In the genomic region with DNA sequence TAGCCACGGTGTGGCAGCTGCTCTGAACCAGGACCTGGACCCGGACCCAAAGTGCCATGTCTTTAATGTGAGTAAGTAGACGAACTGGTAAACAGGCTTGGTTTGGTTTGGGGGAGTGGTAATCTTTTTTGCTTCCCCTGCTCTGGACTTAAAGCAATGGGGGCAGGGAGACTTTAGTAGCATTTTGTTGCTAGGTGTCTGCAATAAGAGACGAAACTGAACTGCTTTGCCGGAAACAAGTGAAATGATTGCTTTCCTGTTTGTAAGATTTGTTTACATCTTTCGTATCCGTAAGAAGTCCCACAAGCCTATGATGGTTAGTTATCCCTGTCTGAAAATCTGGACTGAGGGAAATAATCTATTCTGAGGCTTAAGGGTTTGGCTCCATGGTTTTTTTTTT, we compare ENCODE assay signal across 1 cellular context.
TF ChIP-seq lines count a peak whose summit lies in the region.

No MANE protein-coding gene starts in this region.

TF ChIP-seq in K562, 482 proteins besides CTCF, POLR2A, EP300 and RAD21:
- TF ChIP-seq, protein P1, sequence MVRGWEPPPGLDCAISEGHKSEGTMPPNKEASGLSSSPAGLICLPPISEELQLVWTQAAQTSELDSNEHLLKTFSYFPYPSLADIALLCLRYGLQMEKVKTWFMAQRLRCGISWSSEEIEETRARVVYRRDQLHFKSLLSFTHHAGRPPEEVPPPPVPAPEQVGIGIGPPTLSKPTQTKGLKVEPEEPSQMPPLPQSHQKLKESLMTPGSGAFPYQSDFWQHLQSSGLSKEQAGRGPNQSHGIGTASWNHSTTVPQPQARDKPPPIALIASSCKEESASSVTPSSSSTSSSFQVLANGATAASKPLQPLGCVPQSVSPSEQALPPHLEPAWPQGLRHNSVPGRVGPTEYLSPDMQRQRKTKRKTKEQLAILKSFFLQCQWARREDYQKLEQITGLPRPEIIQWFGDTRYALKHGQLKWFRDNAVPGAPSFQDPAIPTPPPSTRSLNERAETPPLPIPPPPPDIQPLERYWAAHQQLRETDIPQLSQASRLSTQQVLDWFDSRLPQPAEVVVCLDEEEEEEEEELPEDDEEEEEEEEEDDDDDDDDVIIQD (CRISPR knock-in tag; IDR thresholded peaks at IDR 0.05): no peak
- TF ChIP-seq ZNF184 (CRISPR knock-in tag; IDR thresholded peaks at IDR 0.05) (no peak), ETV1 (tag; conservative IDR thresholded peaks at IDR 0.05; ENCODE audit: low read depth) (peak; percentile 35)
- TF ChIP-seq, protein P2, sequence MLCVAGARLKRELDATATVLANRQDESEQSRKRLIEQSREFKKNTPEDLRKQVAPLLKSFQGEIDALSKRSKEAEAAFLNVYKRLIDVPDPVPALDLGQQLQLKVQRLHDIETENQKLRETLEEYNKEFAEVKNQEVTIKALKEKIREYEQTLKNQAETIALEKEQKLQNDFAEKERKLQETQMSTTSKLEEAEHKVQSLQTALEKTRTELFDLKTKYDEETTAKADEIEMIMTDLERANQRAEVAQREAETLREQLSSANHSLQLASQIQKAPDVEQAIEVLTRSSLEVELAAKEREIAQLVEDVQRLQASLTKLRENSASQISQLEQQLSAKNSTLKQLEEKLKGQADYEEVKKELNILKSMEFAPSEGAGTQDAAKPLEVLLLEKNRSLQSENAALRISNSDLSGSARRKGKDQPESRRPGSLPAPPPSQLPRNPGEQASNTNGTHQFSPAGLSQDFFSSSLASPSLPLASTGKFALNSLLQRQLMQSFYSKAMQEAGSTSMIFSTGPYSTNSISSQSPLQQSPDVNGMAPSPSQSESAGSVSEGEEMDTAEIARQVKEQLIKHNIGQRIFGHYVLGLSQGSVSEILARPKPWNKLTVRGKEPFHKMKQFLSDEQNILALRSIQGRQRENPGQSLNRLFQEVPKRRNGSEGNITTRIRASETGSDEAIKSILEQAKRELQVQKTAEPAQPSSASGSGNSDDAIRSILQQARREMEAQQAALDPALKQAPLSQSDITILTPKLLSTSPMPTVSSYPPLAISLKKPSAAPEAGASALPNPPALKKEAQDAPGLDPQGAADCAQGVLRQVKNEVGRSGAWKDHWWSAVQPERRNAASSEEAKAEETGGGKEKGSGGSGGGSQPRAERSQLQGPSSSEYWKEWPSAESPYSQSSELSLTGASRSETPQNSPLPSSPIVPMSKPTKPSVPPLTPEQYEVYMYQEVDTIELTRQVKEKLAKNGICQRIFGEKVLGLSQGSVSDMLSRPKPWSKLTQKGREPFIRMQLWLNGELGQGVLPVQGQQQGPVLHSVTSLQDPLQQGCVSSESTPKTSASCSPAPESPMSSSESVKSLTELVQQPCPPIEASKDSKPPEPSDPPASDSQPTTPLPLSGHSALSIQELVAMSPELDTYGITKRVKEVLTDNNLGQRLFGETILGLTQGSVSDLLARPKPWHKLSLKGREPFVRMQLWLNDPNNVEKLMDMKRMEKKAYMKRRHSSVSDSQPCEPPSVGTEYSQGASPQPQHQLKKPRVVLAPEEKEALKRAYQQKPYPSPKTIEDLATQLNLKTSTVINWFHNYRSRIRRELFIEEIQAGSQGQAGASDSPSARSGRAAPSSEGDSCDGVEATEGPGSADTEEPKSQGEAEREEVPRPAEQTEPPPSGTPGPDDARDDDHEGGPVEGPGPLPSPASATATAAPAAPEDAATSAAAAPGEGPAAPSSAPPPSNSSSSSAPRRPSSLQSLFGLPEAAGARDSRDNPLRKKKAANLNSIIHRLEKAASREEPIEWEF (CRISPR knock-in tag; IDR thresholded peaks at IDR 0.05): 0 out of 2 replicates have a peak, but pooled peaks have one; percentile 4
- TF ChIP-seq, protein P3, sequence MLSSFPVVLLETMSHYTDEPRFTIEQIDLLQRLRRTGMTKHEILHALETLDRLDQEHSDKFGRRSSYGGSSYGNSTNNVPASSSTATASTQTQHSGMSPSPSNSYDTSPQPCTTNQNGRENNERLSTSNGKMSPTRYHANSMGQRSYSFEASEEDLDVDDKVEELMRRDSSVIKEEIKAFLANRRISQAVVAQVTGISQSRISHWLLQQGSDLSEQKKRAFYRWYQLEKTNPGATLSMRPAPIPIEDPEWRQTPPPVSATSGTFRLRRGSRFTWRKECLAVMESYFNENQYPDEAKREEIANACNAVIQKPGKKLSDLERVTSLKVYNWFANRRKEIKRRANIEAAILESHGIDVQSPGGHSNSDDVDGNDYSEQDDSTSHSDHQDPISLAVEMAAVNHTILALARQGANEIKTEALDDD (IDR thresholded peaks at IDR 0.05): peak; percentile 40; the same call in 1 of the 2 replicates
